16 cellular contexts compared by ENCODE assay signal in genomic region chr22:31095637-31096249, GRCh38. TPM values are rescaled to one million over a fixed set of nuclear protein-coding genes. Genes with fewer than 3 reads are reported as not detected.
DNase-seq lines count a peak whose midpoint lies in the region; ATAC-seq, FAIRE-seq and TF ChIP-seq lines count a peak whose summit lies in the region.
"Had no signal": no experiment of that assay in that cellular context is flagged by ENCODE, and none has a peak within 500 bp of the region (broad histone marks: within the 10 kb centered on the region; RNA-seq: fewer than 3 reads in every experiment).

No MANE protein-coding gene starts in this region.

- no TSS peak for BruUV-seq in endothelial cell of umbilical vein (replicated peaks; lab: Mats Ljungman, UMichigan)

- no peaks in the 10 kb centered on the region for H4K20me1 ChIP-seq in endothelial cell of umbilical vein (replicated peaks; ENCODE audit: control insufficient read depth, extremely low read depth, insufficient read depth, low read length)

- TF ChIP-seq POLR2A in endothelial cell of umbilical vein (IDR thresholded peaks at IDR 0.05; ENCODE audit: low read depth, low read length) (peak; percentile 16), transverse colon (IDR thresholded peaks at IDR 0.05) (no peak)

- H3K4me1 ChIP-seq in endothelial cell of umbilical vein (ENCODE audit: control insufficient read depth, extremely low read depth, insufficient read depth, low read length) (no peaks in the 10 kb centered on the region), rectal smooth muscle tissue (ENCODE audit: control insufficient read depth, insufficient read depth, low read length) (peaks cover 43% of the 10 kb centered on the region), transverse colon (peaks cover 13 to 33% (median 24%) of the 10 kb centered on the region in 4 donors)

- H3K36me3 Mint-ChIP-seq in activated CD4-positive, alpha-beta T cell treated with anti-CD3 and anti-CD28 coated beads, Interleukin-2, amount 10 ng/mL, durations not matched to agents 7 days and 5 days (ENCODE audit: low read depth), result peaks cover 10% of the 10 kb centered on the region

- H3K79me2 ChIP-seq in endothelial cell of umbilical vein (ENCODE audit: control insufficient read depth, insufficient read depth, low read length), result peaks cover 2% of the 10 kb centered on the region

- no peaks in the 10 kb centered on the region for H3K9me3 ChIP-seq in endothelial cell of umbilical vein (replicated peaks; ENCODE audit: control insufficient read depth, insufficient read depth, low read length)
- no peaks in the 10 kb centered on the region for H3K9me3 ChIP-seq in transverse colon

- DNase-seq in HuH-7.5 (ENCODE audit: low spot score) (peak; percentile 15), endothelial cell of umbilical vein (ENCODE audit: low read depth, low spot score) (no peak), transverse colon (no peak), NCI-H345 (lab: John Stamatoyannopoulos, UW) (no peak)
- DNase-seq in activated CD4-positive, alpha-beta T cell treated with anti-CD3 and anti-CD28 coated beads, Interleukin-2, amount 10 ng/mL, durations not matched to agents 7 days and 5 days, result no peak
- DNase-seq: C1 segment of cervical spinal cord, DMS153, GOT3, KG1, NCI-H1048, NCI-H2081 treated with DMSO at 0.1 percent for 48 hours, NCI-H2227 treated with DMSO at 0.1 percent for 48 hours, NCI-H524 treated with DMSO at 0.1 percent for 48 hours had no signal

- 79 to 90% methylated on average over 2 to 3 of the region's 3 CpGs for WGBS in transverse colon (ENCODE audit: low coverage in 1 of 2), 2 donors

- POLR2A ChIA-PET in endothelial cell of umbilical vein (lab: Charles Lee), result no interaction called here
- POLR2A ChIA-PET in activated CD4-positive, alpha-beta T cell treated with anti-CD3 and anti-CD28 coated beads, Interleukin-2, amount 10 ng/mL, durations not matched to agents 7 days and 5 days (lab: Charles Lee), result interaction anchor here (0.5 kb wide), 1 partner anchor 305 kb away, joined by 6 read pairs; no protein-coding TSS in a partner anchor

- H3K4me1 Mint-ChIP-seq in activated CD4-positive, alpha-beta T cell treated with anti-CD3 and anti-CD28 coated beads, Interleukin-2, amount 10 ng/mL, durations not matched to agents 7 days and 5 days, result no peaks in the 10 kb centered on the region

- peaks cover 33 to 80% of the 10 kb centered on the region in 2 experiments for H3K36me3 ChIP-seq in endothelial cell of umbilical vein (ENCODE audit: control insufficient read depth in 2 of 2, extremely low read depth in 1 of 2, insufficient read depth in 2 of 2, low read length in 2 of 2)
- peaks cover 46% of the 10 kb centered on the region for H3K36me3 ChIP-seq in rectal smooth muscle tissue (ENCODE audit: control insufficient read depth, insufficient read depth, low read length)
- peaks cover 0 to 38% (median 5%) of the 10 kb centered on the region in 4 donors for H3K36me3 ChIP-seq in transverse colon

- H3K4me2 ChIP-seq in endothelial cell of umbilical vein (ENCODE audit: insufficient read depth, low read length), result no peak overlapping the region

- no peak overlapping the region for H2AFZ ChIP-seq in endothelial cell of umbilical vein (ENCODE audit: low read depth, low read length)

- in situ Hi-C loops in transverse colon (cut with MboI; ENCODE audit: low pct_ligation_motif_present in 1 of 4, low pct_unique_long_range_greater_than_20kb in 1 of 4, low sequenced_read_pairs in 3 of 4), result no loop called here

- dilution Hi-C loops in endothelial cell of umbilical vein (cut with MboI; ENCODE audit: extremely low pct_ligation_motif_present, low sequenced_read_pairs), result no loop called here

- H3K4me3 ChIP-seq in endothelial cell of umbilical vein (replicated peaks in 1 of 3; ENCODE audit: insufficient read depth in 1 of 3, low read depth in 1 of 3, low read length in 3 of 3) (no peak overlapping the region), rectal smooth muscle tissue (ENCODE audit: low read length) (peak overlapping the region; percentile 43), transverse colon (no peak overlapping the region)

- H3K9me1 ChIP-seq in endothelial cell of umbilical vein (replicated peaks; ENCODE audit: control insufficient read depth, extremely low read depth, insufficient read depth, low read length), result no peaks in the 10 kb centered on the region

- no peak overlapping the region for H3K9ac ChIP-seq in endothelial cell of umbilical vein (replicated peaks; ENCODE audit: extremely low read depth, insufficient read depth, low read length)
- no peak overlapping the region for H3K9ac ChIP-seq in rectal smooth muscle tissue (ENCODE audit: low read length)

- no peak for TF ChIP-seq CTCF in endothelial cell of umbilical vein (IDR thresholded peaks at IDR 0.05; ENCODE audit: extremely low read depth in 1 of 2, insufficient read depth in 1 of 2, low read depth in 1 of 2, low read length in 2 of 2)
- no peak for TF ChIP-seq CTCF in transverse colon (IDR thresholded peaks at IDR 0.05)

- no peaks in the 10 kb centered on the region for H3K27me3 ChIP-seq in endothelial cell of umbilical vein (ENCODE audit: control insufficient read depth in 2 of 2, insufficient read depth in 2 of 2, low read length in 2 of 2)
- H3K27me3 ChIP-seq in rectal smooth muscle tissue (ENCODE audit: control insufficient read depth, insufficient read depth, low read length), result no peaks in the 10 kb centered on the region
- H3K27me3 ChIP-seq in transverse colon, result no peaks in the 10 kb centered on the region

- no peaks in the 10 kb centered on the region for H3K27me3 Mint-ChIP-seq in activated CD4-positive, alpha-beta T cell treated with anti-CD3 and anti-CD28 coated beads, Interleukin-2, amount 10 ng/mL, durations not matched to agents 7 days and 5 days

- no peaks in the 10 kb centered on the region for H3K9me3 Mint-ChIP-seq in activated CD4-positive, alpha-beta T cell treated with anti-CD3 and anti-CD28 coated beads, Interleukin-2, amount 10 ng/mL, durations not matched to agents 7 days and 5 days

- intact Hi-C loops in endothelial cell of umbilical vein (cut with micrococcal nuclease), result no loop called here
- intact Hi-C loops in transverse colon (cut with DNase I; ENCODE audit: low total_unique reads), result no loop called here

- CTCF ChIA-PET in endothelial cell of umbilical vein (lab: Charles Lee), result interaction anchor here (0.6 to 4.4 kb wide), 8 partner anchors 10 to 177 kb away, joined by 3 to 29 read pairs (median 6); partner anchors contain the start of gene SELENOM
- CTCF ChIA-PET in activated CD4-positive, alpha-beta T cell treated with anti-CD3 and anti-CD28 coated beads, Interleukin-2, amount 10 ng/mL, durations not matched to agents 7 days and 5 days (lab: Charles Lee), result interaction anchor here (1.8 to 4.3 kb wide), 2 partner anchors 10 to 11 kb away, joined by 6 to 32 read pairs; partner anchors contain the start of gene SELENOM

- ATAC-seq in GM18909 (IDR thresholded peaks at IDR 0.05; ENCODE audit: poor library complexity, unreplicated experiment), result no peak
- ATAC-seq: Right ventricle myocardium inferior had no signal

- no peak overlapping the region for H3K4me3 Mint-ChIP-seq in activated CD4-positive, alpha-beta T cell treated with anti-CD3 and anti-CD28 coated beads, Interleukin-2, amount 10 ng/mL, durations not matched to agents 7 days and 5 days

- H3K27ac ChIP-seq in endothelial cell of umbilical vein (ENCODE audit: insufficient read depth, low read depth, low read length), result no peak overlapping the region
- H3K27ac ChIP-seq in rectal smooth muscle tissue (ENCODE audit: low read depth, low read length), result peak overlapping the region; percentile 99
- H3K27ac ChIP-seq in transverse colon, result peak overlapping the region; percentile 37 to 97 (median 96)

- no peak overlapping the region for H3K27ac Mint-ChIP-seq in activated CD4-positive, alpha-beta T cell treated with anti-CD3 and anti-CD28 coated beads, Interleukin-2, amount 10 ng/mL, durations not matched to agents 7 days and 5 days

- FAIRE-seq in endothelial cell of umbilical vein (lab: Jason Lieb, UNC), result no peak

- no peak for TF ChIP-seq EP300 in transverse colon (IDR thresholded peaks at IDR 0.05; ENCODE audit: low read depth)

RNA-seq across cellular contexts. Expression of gene SELENOM, which starts 11.6 kb away (rescaled TPM):
- 29.6 TPM in 2 replicates for total RNA-seq in endothelial cell of umbilical vein
- 87.1 and 132 TPM in 2 replicates for polyA plus RNA-seq in endothelial cell of umbilical vein
- polyA plus RNA-seq in endothelial cell of umbilical vein (2011; cell fraction: cytosol; rRNA removed), result 35.4 and 66.1 TPM in 2 replicates
- 27.3 and 31.4 TPM in 2 replicates for polyA plus RNA-seq in endothelial cell of umbilical vein (2011; cell fraction: nucleus; rRNA removed)
- 26.4 and 50.3 TPM in 2 replicates for polyA plus RNA-seq in endothelial cell of umbilical vein (2012)
- 12.0 and 16.9 TPM in 2 replicates for polyA minus RNA-seq in endothelial cell of umbilical vein
- polyA minus RNA-seq in endothelial cell of umbilical vein (2011; cell fraction: cytosol; rRNA and poly(A)+ RNA removed), result 1.4 TPM
- 9.3 and 15.6 TPM in 2 replicates for polyA minus RNA-seq in endothelial cell of umbilical vein (2011; cell fraction: nucleus; rRNA and poly(A)+ RNA removed)
- total RNA-seq in transverse colon, result 100 to 1,000 TPM; 247 to 334 (median 315) TPM
- 1 to 10 TPM; 2.1 to 2.2 TPM for total RNA-seq in activated CD4-positive, alpha-beta T cell treated with anti-CD3 and anti-CD28 coated beads, Interleukin-2, amount 10 ng/mL, durations not matched to agents 7 days and 5 days

RNA-seq across cellular contexts. Expression of gene SMTN, which starts 14.6 kb away (rescaled TPM):
- 197 and 201 TPM in 2 replicates for total RNA-seq in endothelial cell of umbilical vein
- polyA plus RNA-seq in endothelial cell of umbilical vein, result 56.0 and 59.0 TPM in 2 replicates
- 34.9 and 37.7 TPM in 2 replicates for polyA plus RNA-seq in endothelial cell of umbilical vein (2011; cell fraction: cytosol; rRNA removed)
- polyA plus RNA-seq in endothelial cell of umbilical vein (2011; cell fraction: nucleus; rRNA removed), result 164 and 190 TPM in 2 replicates
- polyA plus RNA-seq in endothelial cell of umbilical vein (2012), result 51.7 and 108 TPM in 2 replicates
- 37.2 and 45.0 TPM in 2 replicates for polyA minus RNA-seq in endothelial cell of umbilical vein
- 7.0 TPM for polyA minus RNA-seq in endothelial cell of umbilical vein (2011; cell fraction: cytosol; rRNA and poly(A)+ RNA removed)
- 46.6 and 75.9 TPM in 2 replicates for polyA minus RNA-seq in endothelial cell of umbilical vein (2011; cell fraction: nucleus; rRNA and poly(A)+ RNA removed)
- 100 to 1,000 TPM; 171 to 341 (median 219) TPM for total RNA-seq in transverse colon
- total RNA-seq in activated CD4-positive, alpha-beta T cell treated with anti-CD3 and anti-CD28 coated beads, Interleukin-2, amount 10 ng/mL, durations not matched to agents 7 days and 5 days, result 10 to 100 TPM; 46.1 to 51.6 TPM

RNA-seq across cellular contexts. Expression of gene INPP5J, which starts 27.0 kb away (rescaled TPM):
- total RNA-seq in endothelial cell of umbilical vein, result 0.49 and 0.65 TPM in 2 replicates
- 0.43 and 0.59 TPM in 2 replicates for polyA plus RNA-seq in endothelial cell of umbilical vein
- 0.25 and 0.45 TPM in 2 replicates for polyA plus RNA-seq in endothelial cell of umbilical vein (2011; cell fraction: cytosol; rRNA removed)
- 2.2 and 2.4 TPM in 2 replicates for polyA plus RNA-seq in endothelial cell of umbilical vein (2011; cell fraction: nucleus; rRNA removed)
- 0.32 and 0.44 TPM in 2 replicates for polyA plus RNA-seq in endothelial cell of umbilical vein (2012)
- 0.39 and 1.0 TPM in 2 replicates for polyA minus RNA-seq in endothelial cell of umbilical vein
- polyA minus RNA-seq in endothelial cell of umbilical vein (2011; cell fraction: cytosol; rRNA and poly(A)+ RNA removed), result 5.3 TPM
- polyA minus RNA-seq in endothelial cell of umbilical vein (2011; cell fraction: nucleus; rRNA and poly(A)+ RNA removed), result 0.53 and 0.58 TPM in 2 replicates
- 10 to 100 TPM; 22.4 to 51.2 (median 30.8) TPM for total RNA-seq in transverse colon
- not detected for total RNA-seq in activated CD4-positive, alpha-beta T cell treated with anti-CD3 and anti-CD28 coated beads, Interleukin-2, amount 10 ng/mL, durations not matched to agents 7 days and 5 days

RNA-seq across cellular contexts. Expression of gene PLA2G3, which starts 44.6 kb away (rescaled TPM):
- total RNA-seq in endothelial cell of umbilical vein, result 0.75 and 1.0 TPM in 2 replicates
- polyA plus RNA-seq in endothelial cell of umbilical vein, result 0.84 and 0.91 TPM in 2 replicates
- polyA plus RNA-seq in endothelial cell of umbilical vein (2011; cell fraction: cytosol; rRNA removed), result 0.50 and 0.55 TPM in 2 replicates
- 0.43 and 0.49 TPM in 2 replicates for polyA plus RNA-seq in endothelial cell of umbilical vein (2011; cell fraction: nucleus; rRNA removed)
- polyA plus RNA-seq in endothelial cell of umbilical vein (2012), result 0.16 and 0.25 TPM in 2 replicates
- polyA minus RNA-seq in endothelial cell of umbilical vein, result 0.41 and 0.76 TPM in 2 replicates
- not detected for polyA minus RNA-seq in endothelial cell of umbilical vein (2011; cell fraction: cytosol; rRNA and poly(A)+ RNA removed)
- 0.14 and 0.29 TPM in 2 replicates for polyA minus RNA-seq in endothelial cell of umbilical vein (2011; cell fraction: nucleus; rRNA and poly(A)+ RNA removed)
- total RNA-seq in transverse colon, result not detected
- not detected for total RNA-seq in activated CD4-positive, alpha-beta T cell treated with anti-CD3 and anti-CD28 coated beads, Interleukin-2, amount 10 ng/mL, durations not matched to agents 7 days and 5 days
- total RNA-seq: Right ventricle myocardium inferior had no signal

Comparison
In these comparisons a context has a peak if more than half of its experiments do, and no peak if none do; other contexts are left out.
1. RNA of gene INPP5J, which starts 27.0 kb away (total RNA-seq): 22.4 to 51.2 TPM in transverse colon; 0.49 to 0.65 TPM in endothelial cell of umbilical vein and not detected in activated CD4-positive, alpha-beta T cell treated with anti-CD3 and anti-CD28 coated beads, Interleukin-2, amount 10 ng/mL, durations not matched to agents 7 days and 5 days; every median in the first group is over 10 times any median in the second.